ENCODE assay signal across 18 cellular contexts in genomic region chr1:82245345-82246014, GRCh38.
DNase-seq lines count a peak whose midpoint lies in the region; ATAC-seq, FAIRE-seq and TF ChIP-seq lines count a peak whose summit lies in the region.
"Had no signal": no experiment of that assay in that cellular context is flagged by ENCODE, and none has a peak within 500 bp of the region (broad histone marks: within the 10 kb centered on the region; RNA-seq: fewer than 3 reads in every experiment).

No MANE protein-coding gene starts in this region.

- no peaks in the 10 kb centered on the region for H3K79me2 ChIP-seq in OCI-LY3 (ENCODE audit: low read length)

- peaks cover 10% of the 10 kb centered on the region for H3K4me1 ChIP-seq in OCI-LY3 (ENCODE audit: low read length)
- H3K4me1 ChIP-seq: BLaER1 treated with 17β-estradiol and CSF1 and Interleukin-3, amounts not matched to agents 10 nM and 100 nM had no signal

- H2AFZ ChIP-seq in OCI-LY3 (ENCODE audit: low read depth, low read length): no peak overlapping the region

- H4K20me1 ChIP-seq in OCI-LY3 (ENCODE audit: insufficient read depth, low read length): no peaks in the 10 kb centered on the region
- H4K20me1 ChIP-seq: BLaER1 treated with 17β-estradiol and CSF1 and Interleukin-3, amounts not matched to agents 10 nM and 100 nM had no signal

- peaks cover 4% of the 10 kb centered on the region for H3K36me3 ChIP-seq in OCI-LY3 (replicated peaks; ENCODE audit: low read depth, low read length)
- H3K36me3 ChIP-seq: BLaER1 treated with 17β-estradiol and CSF1 and Interleukin-3, amounts not matched to agents 10 nM and 100 nM had no signal

- DNase-seq in GM12891 (ENCODE audit: insufficient read length, low spot score) (no peak), posterior cingulate gyrus (no peak), GM19240 (ENCODE audit: insufficient read length, low spot score) (no peak)
- DNase-seq in activated naive CD4-positive, alpha-beta T cell treated with anti-CD3 and anti-CD28 coated beads, Interleukin-2, amount 50 U/mL, for 16 hours: no peak
- DNase-seq: Calu3; CD8-positive, alpha-beta T cell; DMS79 treated with DMSO at 0.1 percent for 48 hours; GF-D8; GOT3; H7; HFFc6; KG1 had no signal

- H3K9ac ChIP-seq in OCI-LY3 (ENCODE audit: low read length): no peak overlapping the region
- H3K9ac ChIP-seq: BLaER1 treated with 17β-estradiol and CSF1 and Interleukin-3, amounts not matched to agents 10 nM and 100 nM had no signal

- H3K27ac ChIP-seq in OCI-LY3 (ENCODE audit: low read length): no peak overlapping the region
- H3K27ac ChIP-seq: BLaER1 treated with 17β-estradiol and CSF1 and Interleukin-3, amounts not matched to agents 10 nM and 100 nM had no signal

- TF ChIP-seq POLR2A in GM12891 (IDR thresholded peaks at IDR 0.05; ENCODE audit: low read depth, low read length): no peak

- no peaks in the 10 kb centered on the region for H3K9me3 ChIP-seq in OCI-LY3 (ENCODE audit: insufficient read depth, low read length)

- no peak for FAIRE-seq in GM12891 (lab: Jason Lieb, UNC)

- peak overlapping the region; percentile 24; the same call in 1 of the 2 replicates for H3K4me2 ChIP-seq in OCI-LY3 (ENCODE audit: low read length)
- H3K4me2 ChIP-seq: BLaER1 treated with 17β-estradiol and CSF1 and Interleukin-3, amounts not matched to agents 10 nM and 100 nM had no signal

- peak; percentile 40 for ATAC-seq in GM18867 (IDR thresholded peaks at IDR 0.05; ENCODE audit: unreplicated experiment)
- peak; percentile 53 for ATAC-seq in HG03175 (IDR thresholded peaks at IDR 0.05; ENCODE audit: unreplicated experiment)
- ATAC-seq in GM21528 (IDR thresholded peaks at IDR 0.05; ENCODE audit: low FRiP score, unreplicated experiment): no peak
- ATAC-seq: CD8-positive, alpha-beta T cell; HCT116 had no signal

- TF ChIP-seq CTCF in OCI-LY3 (IDR thresholded peaks at IDR 0.05; ENCODE audit: low read depth, low read length): no peak

- intact Hi-C loops in posterior cingulate gyrus (cut with DNase I): no loop called here

- no peak overlapping the region for H3K4me3 ChIP-seq in OCI-LY3 (ENCODE audit: low read length)
- H3K4me3 ChIP-seq: BLaER1 treated with 17β-estradiol and CSF1 and Interleukin-3, amounts not matched to agents 10 nM and 100 nM had no signal

- H3K27me3 ChIP-seq in OCI-LY3 (ENCODE audit: low read depth, low read length): no peaks in the 10 kb centered on the region
- H3K27me3 ChIP-seq: BLaER1 treated with 17β-estradiol and CSF1 and Interleukin-3, amounts not matched to agents 10 nM and 100 nM had no signal

TF ChIP-seq in GM12891, 5 proteins besides CTCF, POLR2A, EP300 and RAD21:
- TF ChIP-seq TAF1 (IDR thresholded peaks at IDR 0.05; ENCODE audit: low read depth, low read length) (no peak), SPI1 (IDR thresholded peaks at IDR 0.05; ENCODE audit: low read depth, low read length) (peak; percentile 16; the same call in 1 of the 2 replicates), POLR2AphosphoS5 (IDR thresholded peaks at IDR 0.05; ENCODE audit: low read depth, low read length) (no peak), POU2F2 (IDR thresholded peaks at IDR 0.05; ENCODE audit: low read depth, low read length) (no peak)
